Comparison of ENCODE assay signal across 12 cellular contexts in genomic region chr10:80473096-80473657, GRCh38. TPM values are rescaled to one million over a fixed set of nuclear protein-coding genes. Genes with fewer than 3 reads are reported as not detected.
DNase-seq lines count a peak whose midpoint lies in the region; ATAC-seq, FAIRE-seq and TF ChIP-seq lines count a peak whose summit lies in the region.
"Had no signal": no experiment of that assay in that cellular context is flagged by ENCODE, and none has a peak within 500 bp of the region (broad histone marks: within the 10 kb centered on the region; RNA-seq: fewer than 3 reads in every experiment).

No MANE protein-coding gene starts in this region.

- TF ChIP-seq POLR2A in stomach (IDR thresholded peaks at IDR 0.05) = no peak

- H3K27me3 ChIP-seq in keratinocyte (ENCODE audit: control insufficient read depth, extremely low read depth, insufficient read depth, low read length) (no peaks in the 10 kb centered on the region), stomach (no peaks in the 10 kb centered on the region)

- TF ChIP-seq EP300 in stomach (IDR thresholded peaks at IDR 0.05) = no peak

- peaks cover 69% of the 10 kb centered on the region for H3K79me2 ChIP-seq in keratinocyte (ENCODE audit: control insufficient read depth, insufficient read depth, low read length)

- H3K27ac Mint-ChIP-seq in activated CD4-positive, alpha-beta T cell treated with anti-CD3 and anti-CD28 coated beads, Interleukin-2, amount 10 ng/mL, durations not matched to agents 7 days and 5 days = peak overlapping the region; percentile 83
- peak overlapping the region; percentile 78 for H3K27ac Mint-ChIP-seq in activated CD8-positive, alpha-beta memory T cell treated with anti-CD3 and anti-CD28 coated beads, Interleukin-2, amount 10 ng/mL, durations not matched to agents 7 days and 5 days

- intact Hi-C loops in stomach (cut with DNase I; ENCODE audit: low total_unique reads) = no loop called here

- peak overlapping the region; percentile 76 for H3K4me2 ChIP-seq in keratinocyte (ENCODE audit: control insufficient read depth, extremely low read depth, insufficient read depth, low read depth, low read length)

- H3K4me3 ChIP-seq in keratinocyte (ENCODE audit: control insufficient read depth in 2 of 3, extremely low read depth in 1 of 3, insufficient read depth in 2 of 3, low read depth in 1 of 3, low read length in 3 of 3) = peak overlapping the region in 2 of 3 experiments; percentile 12 to 43
- no peak overlapping the region for H3K4me3 ChIP-seq in stomach
- H3K4me3 ChIP-seq: prostate gland had no signal

- H3K9me3 Mint-ChIP-seq in activated CD4-positive, alpha-beta T cell treated with anti-CD3 and anti-CD28 coated beads, Interleukin-2, amount 10 ng/mL, durations not matched to agents 7 days and 5 days = peaks cover 8% of the 10 kb centered on the region
- H3K9me3 Mint-ChIP-seq in activated CD8-positive, alpha-beta memory T cell treated with anti-CD3 and anti-CD28 coated beads, Interleukin-2, amount 10 ng/mL, durations not matched to agents 7 days and 5 days (ENCODE audit: low read depth) = peaks cover 4% of the 10 kb centered on the region

- H3K4me3 Mint-ChIP-seq in activated CD4-positive, alpha-beta T cell treated with anti-CD3 and anti-CD28 coated beads, Interleukin-2, amount 10 ng/mL, durations not matched to agents 7 days and 5 days = no peak overlapping the region
- no peak overlapping the region for H3K4me3 Mint-ChIP-seq in activated CD8-positive, alpha-beta memory T cell treated with anti-CD3 and anti-CD28 coated beads, Interleukin-2, amount 10 ng/mL, durations not matched to agents 7 days and 5 days

- peaks cover 84% of the 10 kb centered on the region for H3K36me3 Mint-ChIP-seq in activated CD4-positive, alpha-beta T cell treated with anti-CD3 and anti-CD28 coated beads, Interleukin-2, amount 10 ng/mL, durations not matched to agents 7 days and 5 days (ENCODE audit: low read depth)
- H3K36me3 Mint-ChIP-seq in activated CD8-positive, alpha-beta memory T cell treated with anti-CD3 and anti-CD28 coated beads, Interleukin-2, amount 10 ng/mL, durations not matched to agents 7 days and 5 days = peaks cover 60% of the 10 kb centered on the region

- CTCF ChIA-PET in activated CD4-positive, alpha-beta T cell treated with anti-CD3 and anti-CD28 coated beads, Interleukin-2, amount 10 ng/mL, durations not matched to agents 7 days and 5 days (lab: Charles Lee) = interaction anchor here (0.9 to 4.0 kb wide), 6 partner anchors 8 to 38 kb away, joined by 3 to 17 read pairs (median 6); no protein-coding TSS in a partner anchor
- CTCF ChIA-PET in activated CD8-positive, alpha-beta memory T cell treated with anti-CD3 and anti-CD28 coated beads, Interleukin-2, amount 10 ng/mL, durations not matched to agents 7 days and 5 days (lab: Charles Lee) = interaction anchor here (1.2 to 22.0 kb wide), 7 partner anchors 9 to 29 kb away, joined by 3 to 378 read pairs (median 8); no protein-coding TSS in a partner anchor
- CTCF ChIA-PET in GM10248 (lab: Yijun Ruan, JAX) = interaction anchor here (0.7 to 50.4 kb wide), 13 partner anchors 8 to 546 kb away, joined by 3 to 1060 read pairs (median 3); no protein-coding TSS in a partner anchor

- dilution Hi-C loops in keratinocyte (cut with MboI; ENCODE audit: extremely low pct_ligation_motif_present, low sequenced_read_pairs) = no loop called here

- no peaks in the 10 kb centered on the region for H3K27me3 Mint-ChIP-seq in activated CD4-positive, alpha-beta T cell treated with anti-CD3 and anti-CD28 coated beads, Interleukin-2, amount 10 ng/mL, durations not matched to agents 7 days and 5 days
- H3K27me3 Mint-ChIP-seq in activated CD8-positive, alpha-beta memory T cell treated with anti-CD3 and anti-CD28 coated beads, Interleukin-2, amount 10 ng/mL, durations not matched to agents 7 days and 5 days = no peaks in the 10 kb centered on the region

- H3K36me3 ChIP-seq in keratinocyte (ENCODE audit: control insufficient read depth in 2 of 2, extremely low read depth in 1 of 2, insufficient read depth in 2 of 2, low read length in 2 of 2) (peaks cover 23 to 27% of the 10 kb centered on the region in 2 experiments), stomach (peaks cover 0 to 47% (median 31%) of the 10 kb centered on the region in 4 donors)

- peak overlapping the region; percentile 98 for H3K27ac ChIP-seq in keratinocyte (ENCODE audit: control insufficient read depth, insufficient read depth, low read length)
- peak overlapping the region in 3 of 5 donors; percentile 11 to 91 (median 44) for H3K27ac ChIP-seq in stomach

- no peak for FAIRE-seq in keratinocyte (lab: Jason Lieb, UNC)

- no peak overlapping the region for H2AFZ ChIP-seq in keratinocyte (ENCODE audit: control insufficient read depth, low read length)

- 66 to 76% (median 69%) methylated on average over 3 of the region's 3 CpGs for WGBS in stomach, 5 donors

- POLR2A ChIA-PET in activated CD4-positive, alpha-beta T cell treated with anti-CD3 and anti-CD28 coated beads, Interleukin-2, amount 10 ng/mL, durations not matched to agents 7 days and 5 days (lab: Charles Lee) = interaction anchor here (1.2 kb wide), 1 partner anchor 16 kb away, joined by 3 read pairs; no protein-coding TSS in a partner anchor
- POLR2A ChIA-PET in GM10248 (lab: Yijun Ruan, JAX) = no interaction called here

- H3K4me1 ChIP-seq in keratinocyte (ENCODE audit: control insufficient read depth, extremely low read depth, insufficient read depth, low read length) = peaks cover 83% of the 10 kb centered on the region
- H3K4me1 ChIP-seq in stomach = peaks cover 41 to 81% (median 69%) of the 10 kb centered on the region in 4 donors

- no peak for ATAC-seq in activated CD8-positive, alpha-beta memory T cell treated with anti-CD3 and anti-CD28 coated beads, Interleukin-2, amount 10 ng/mL, durations not matched to agents 7 days and 5 days
- ATAC-seq in GM18907 (IDR thresholded peaks at IDR 0.05; ENCODE audit: unreplicated experiment) = no peak
- no peak for ATAC-seq in GM19463 (IDR thresholded peaks at IDR 0.05; ENCODE audit: unreplicated experiment)
- ATAC-seq: Panc1 had no signal

- H4K20me1 ChIP-seq in keratinocyte (ENCODE audit: control insufficient read depth, extremely low read depth, insufficient read depth, low read length) = no peaks in the 10 kb centered on the region

- H3K4me1 Mint-ChIP-seq in activated CD4-positive, alpha-beta T cell treated with anti-CD3 and anti-CD28 coated beads, Interleukin-2, amount 10 ng/mL, durations not matched to agents 7 days and 5 days = peaks cover 86% of the 10 kb centered on the region
- H3K4me1 Mint-ChIP-seq in activated CD8-positive, alpha-beta memory T cell treated with anti-CD3 and anti-CD28 coated beads, Interleukin-2, amount 10 ng/mL, durations not matched to agents 7 days and 5 days = peaks cover 81% of the 10 kb centered on the region

- no peaks in the 10 kb centered on the region for H3K9me1 ChIP-seq in keratinocyte (ENCODE audit: control insufficient read depth, extremely low read depth, insufficient read depth, low read length)

- DNase-seq in activated CD4-positive, alpha-beta T cell treated with anti-CD3 and anti-CD28 coated beads, Interleukin-2, amount 10 ng/mL, durations not matched to agents 7 days and 5 days = no peak
- DNase-seq in activated CD4-positive, alpha-beta T cell treated with anti-CD3 and anti-CD28 coated beads, Interleukin-2, amount 50 U/mL, for 48 hours = no peak
- DNase-seq in activated CD8-positive, alpha-beta memory T cell treated with anti-CD3 and anti-CD28 coated beads, Interleukin-2, amount 10 ng/mL, durations not matched to agents 7 days and 5 days = no peak
- DNase-seq in keratinocyte (ENCODE audit: low read depth, low spot score) (no peak), stomach (no peak), GM10248 (ENCODE audit: extremely low spot score) (no peak)
- DNase-seq: cortex of kidney, NCI-H1417 treated with DMSO at 0.1 percent for 48 hours had no signal

- peak overlapping the region; percentile 84 for H3K9ac ChIP-seq in keratinocyte (ENCODE audit: control insufficient read depth, extremely low read depth, insufficient read depth, low read length)

- H3K9me3 ChIP-seq in keratinocyte (ENCODE audit: control insufficient read depth, low read depth, low read length) = no peaks in the 10 kb centered on the region
- H3K9me3 ChIP-seq in stomach = peaks cover 0 to 6% (median 3%) of the 10 kb centered on the region in 4 donors
- H3K9me3 ChIP-seq: prostate gland had no signal

- TF ChIP-seq CTCF in keratinocyte (optimal IDR thresholded peaks at IDR 0.05 in 1 of 3, IDR thresholded peaks at IDR 0.05 in 1 of 3, conservative IDR thresholded peaks at IDR 0.05 in 1 of 3; ENCODE audit: extremely low read depth in 1 of 3, insufficient read depth in 2 of 3, low read length in 3 of 3) (no peak), stomach (IDR thresholded peaks at IDR 0.05) (no peak), GM10248 (IDR thresholded peaks at IDR 0.05; ENCODE audit: control extremely low read depth, extremely low read depth, low read depth, missing control alignments) (no peak)

RNA-seq across cellular contexts. Expression of gene TSPAN14, which starts 19.1 kb away (rescaled TPM):
- total RNA-seq in activated CD4-positive, alpha-beta T cell treated with anti-CD3 and anti-CD28 coated beads, Interleukin-2, amount 10 ng/mL, durations not matched to agents 7 days and 5 days = 100 to 1,000 TPM; 127 to 143 TPM
- 100 to 1,000 TPM; 100 to 104 TPM for total RNA-seq in activated CD8-positive, alpha-beta memory T cell treated with anti-CD3 and anti-CD28 coated beads, Interleukin-2, amount 10 ng/mL, durations not matched to agents 7 days and 5 days
- polyA plus RNA-seq in keratinocyte (71.1 to 191 TPM (median 87.0 TPM) in 3 replicates), stomach (10 to 100 TPM in 2 of 3 donors, 1 to 10 TPM in 1; 7.0 to 21.5 (median 13.7) TPM)
- 24.8 TPM for polyA plus RNA-seq in keratinocyte (2011; ENCODE audit: low read depth)
- 64.9 and 73.6 TPM in 2 replicates for polyA plus RNA-seq in keratinocyte (2011; cell fraction: cytosol; rRNA removed)
- polyA plus RNA-seq in keratinocyte (2011; cell fraction: nucleus; rRNA removed) = 286 and 296 TPM in 2 replicates
- polyA plus RNA-seq in keratinocyte (2012; ENCODE audit: low replicate concordance) = 89.0 and 143 TPM in 2 replicates
- 94.5 to 356 TPM (median 124 TPM) in 3 replicates for polyA minus RNA-seq in keratinocyte
- 73.1 TPM for polyA minus RNA-seq in keratinocyte (2011; cell fraction: cytosol; rRNA and poly(A)+ RNA removed)
- 118 and 190 TPM in 2 replicates for polyA minus RNA-seq in keratinocyte (2011; cell fraction: nucleus; rRNA and poly(A)+ RNA removed)
- total RNA-seq in stomach = 10 to 100 TPM; 24.4 to 82.6 (median 42.9) TPM

Comparison
In these comparisons a context has a peak if more than half of its experiments do, and no peak if none do; other contexts are left out.
1. H3K4me3 ChIP-seq: peak in keratinocyte (2 of 3); none in stomach (0 of 4).